In the genomic region with DNA sequence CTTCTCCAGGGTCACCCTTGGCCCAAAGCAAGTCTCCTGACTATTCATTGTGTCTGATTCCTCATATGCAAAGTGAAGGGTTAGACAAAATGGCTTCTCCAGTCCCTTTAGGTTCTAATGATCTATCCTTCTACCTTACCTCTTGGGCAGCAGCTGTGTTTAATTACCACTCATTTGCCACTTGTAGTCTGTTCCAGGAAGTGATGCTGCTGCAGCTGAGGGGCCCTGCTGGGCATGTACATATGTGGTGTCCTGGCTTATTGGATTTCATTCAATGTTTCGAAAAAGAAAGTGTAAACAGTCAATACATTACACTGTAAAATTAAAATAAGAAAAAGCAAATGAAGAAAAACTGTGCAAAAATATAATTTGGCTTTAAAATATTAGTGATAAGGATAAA, we compare ENCODE assay signal across 14 cellular contexts. TPM values are rescaled to one million over a fixed set of nuclear protein-coding genes. Genes with fewer than 3 reads are reported as not detected.
A peak's percentile ranks its signal among the peaks of the same experiment; 100 is the strongest.
DNase-seq lines count a peak whose midpoint lies in the region; ATAC-seq, FAIRE-seq and TF ChIP-seq lines count a peak whose summit lies in the region.
"Had no signal": no experiment of that assay in that cellular context is flagged by ENCODE, and none has a peak within 500 bp of the region (broad histone marks: within the 10 kb centered on the region; RNA-seq: fewer than 3 reads in every experiment).

No MANE protein-coding gene starts in this region.

- ATAC-seq in HG03520 (IDR thresholded peaks at IDR 0.05; ENCODE audit: unreplicated experiment) = peak; percentile 68
- ATAC-seq in K562 = no peak; the same call in 2 of the 3 replicates
- ATAC-seq: activated naive CD4-positive, alpha-beta T cell treated with anti-CD3 and anti-CD28 coated beads, Interleukin-2, amount 50 U/mL, for 72 hours; gastroesophageal sphincter had no signal

- BruUV-seq in K562 (replicated peaks; lab: Mats Ljungman, UMichigan) = no TSS peak

- no peak overlapping the region for H3K4me2 ChIP-seq in K562 (ENCODE audit: insufficient read depth, low read length)

- DNase-seq in EL = peak; percentile 48
- DNase-seq in NCI-H2196 (lab: John Stamatoyannopoulos, UW; ENCODE audit: unreplicated experiment) = peak; percentile 76
- no peak for DNase-seq in K562 (ENCODE audit: extremely low read depth in 1 of 4, low spot score in 3 of 4)
- no peak for DNase-seq in stomach
- DNase-seq in stimulated activated CD4-positive, alpha-beta T cell treated with anti-CD3 and anti-CD28 coated beads, Interleukin-2, amount 100 ng/mL, for 48 hours = no peak
- DNase-seq in sigmoid colon = no peak
- no peak for DNase-seq in middle frontal gyrus (ENCODE audit: extremely low spot score, low spot score)
- DNase-seq: activated CD4-positive, alpha-beta memory T cell treated with anti-CD3 and anti-CD28 coated beads, Interleukin-2, amount 10 ng/mL, durations not matched to agents 7 days and 5 days; H9; left ventricle myocardium inferior; stimulated activated CD4-positive, alpha-beta T cell treated with anti-CD3 and anti-CD28 coated beads, Interleukin-4, amount 100 ng/mL, for 1 hour had no signal

- H4K20me1 ChIP-seq in K562 (replicated peaks; ENCODE audit: control insufficient read depth, insufficient read depth, low read length) = no peaks in the 10 kb centered on the region

- CTCF ChIA-PET in K562 (lab: Yijun Ruan, JAX; ENCODE audit: low intra/inter-chr PET ratio) = no interaction called here

- H3K4me1 ChIP-seq in K562 (replicated peaks in 1 of 2; ENCODE audit: control insufficient read depth in 2 of 2, insufficient read depth in 2 of 2, low read length in 2 of 2) (no peaks in the 10 kb centered on the region), stomach (peaks cover 0 to under 1% (median 0%) of the 10 kb centered on the region in 4 donors), sigmoid colon (no peaks in the 10 kb centered on the region)
- H3K4me1 ChIP-seq: gastroesophageal sphincter, left ventricle myocardium inferior had no signal

- peak overlapping the region; percentile 57 for H2AFZ ChIP-seq in K562 (ENCODE audit: low read depth, low read length)

- H3K4me3 ChIP-seq in K562 (no peak overlapping the region), stomach (no peak overlapping the region), sigmoid colon (no peak overlapping the region)
- H3K4me3 ChIP-seq: gastroesophageal sphincter, left ventricle myocardium inferior had no signal

- no peak overlapping the region for H3K9ac ChIP-seq in K562 (ENCODE audit: insufficient read depth in 1 of 2, low read depth in 2 of 2, low read length in 2 of 2)

- H3K9me3 ChIP-seq in K562 (replicated peaks; ENCODE audit: control insufficient read depth, insufficient read depth, low read depth, low read length) (peaks cover 3% of the 10 kb centered on the region; the same call in 1 of the 2 replicates), stomach (peaks cover 3 to 13% (median 9%) of the 10 kb centered on the region in 4 donors), sigmoid colon (peaks cover 0 to 3% (median 0%) of the 10 kb centered on the region in 4 donors)

- POLR2A ChIA-PET in K562 (lab: Yijun Ruan, JAX) = no interaction called here

- TF ChIP-seq CTCF in K562 (IDR thresholded peaks at IDR 0.05 in 2 of 3, conservative IDR thresholded peaks at IDR 0.05 in 1 of 3; ENCODE audit: insufficient read depth in 2 of 3, low read depth in 1 of 3, low read length in 3 of 3) (no peak), stomach (IDR thresholded peaks at IDR 0.05) (no peak), sigmoid colon (IDR thresholded peaks at IDR 0.05) (no peak)

- 29% methylated on average over 1 of the region's 1 CpG for WGBS in K562 (ENCODE audit: insufficient coverage, low coverage, missing lambda C conversion rate)
- WGBS in stomach, 5 donors = 70 to 84% (median 76%) methylated on average over 1 of the region's 1 CpG
- WGBS in sigmoid colon, 2 donors = 63 to 67% methylated on average over 1 of the region's 1 CpG

- no peak overlapping the region for H3K27ac ChIP-seq in K562 (ENCODE audit: extremely low read depth, low read depth, low read length)
- no peak overlapping the region for H3K27ac ChIP-seq in stomach
- no peak overlapping the region for H3K27ac ChIP-seq in sigmoid colon
- H3K27ac ChIP-seq: gastroesophageal sphincter, left ventricle myocardium inferior had no signal

- no peaks in the 10 kb centered on the region for H3K27me3 ChIP-seq in K562 (ENCODE audit: control insufficient read depth in 2 of 2, insufficient read depth in 2 of 2, low read length in 2 of 2)
- H3K27me3 ChIP-seq in stomach = no peaks in the 10 kb centered on the region
- H3K27me3 ChIP-seq in sigmoid colon = no peaks in the 10 kb centered on the region
- H3K27me3 ChIP-seq: gastroesophageal sphincter had no signal

- H3K36me3 ChIP-seq in K562 (ENCODE audit: control insufficient read depth, insufficient read depth, low read length) (peaks cover 15% of the 10 kb centered on the region; the same call in 2 of the 3 replicates), stomach (no peaks in the 10 kb centered on the region), sigmoid colon (no peaks in the 10 kb centered on the region)
- H3K36me3 ChIP-seq: gastroesophageal sphincter, left ventricle myocardium inferior had no signal

- TF ChIP-seq EP300 in K562 (IDR thresholded peaks at IDR 0.05; ENCODE audit: low read length) (no peak), stomach (IDR thresholded peaks at IDR 0.05) (no peak), sigmoid colon (IDR thresholded peaks at IDR 0.05) (no peak)

- in situ Hi-C loops in K562 (cut with MboI) = loop anchor here (25.0 kb wide), 1 partner anchor 545 kb away; no protein-coding TSS in a partner anchor

- H3K9me1 ChIP-seq in K562 (ENCODE audit: control insufficient read depth, insufficient read depth, low read length) = no peaks in the 10 kb centered on the region

- TF ChIP-seq RAD21 in K562 (CRISPR knock-in tag; conservative IDR thresholded peaks at IDR 0.05 in 1 of 2, IDR thresholded peaks at IDR 0.05 in 1 of 2) = no peak

- H3K79me2 ChIP-seq in K562 (ENCODE audit: control insufficient read depth, insufficient read depth, low read length) = no peaks in the 10 kb centered on the region

- intact Hi-C loops in K562 (cut with micrococcal nuclease) (no loop called here), stomach (cut with DNase I; ENCODE audit: low total_unique reads) (no loop called here), sigmoid colon (cut with DNase I) (no loop called here)

- TF ChIP-seq POLR2A in K562 (conservative IDR thresholded peaks at IDR 0.05) (no peak), stomach (IDR thresholded peaks at IDR 0.05) (no peak), sigmoid colon (IDR thresholded peaks at IDR 0.05) (no peak)

- no peak for FAIRE-seq in K562 (lab: Jason Lieb, UNC)

TF ChIP-seq in K562, 482 proteins besides CTCF, POLR2A, EP300 and RAD21 (continues in another document):
- TF ChIP-seq, protein P1, sequence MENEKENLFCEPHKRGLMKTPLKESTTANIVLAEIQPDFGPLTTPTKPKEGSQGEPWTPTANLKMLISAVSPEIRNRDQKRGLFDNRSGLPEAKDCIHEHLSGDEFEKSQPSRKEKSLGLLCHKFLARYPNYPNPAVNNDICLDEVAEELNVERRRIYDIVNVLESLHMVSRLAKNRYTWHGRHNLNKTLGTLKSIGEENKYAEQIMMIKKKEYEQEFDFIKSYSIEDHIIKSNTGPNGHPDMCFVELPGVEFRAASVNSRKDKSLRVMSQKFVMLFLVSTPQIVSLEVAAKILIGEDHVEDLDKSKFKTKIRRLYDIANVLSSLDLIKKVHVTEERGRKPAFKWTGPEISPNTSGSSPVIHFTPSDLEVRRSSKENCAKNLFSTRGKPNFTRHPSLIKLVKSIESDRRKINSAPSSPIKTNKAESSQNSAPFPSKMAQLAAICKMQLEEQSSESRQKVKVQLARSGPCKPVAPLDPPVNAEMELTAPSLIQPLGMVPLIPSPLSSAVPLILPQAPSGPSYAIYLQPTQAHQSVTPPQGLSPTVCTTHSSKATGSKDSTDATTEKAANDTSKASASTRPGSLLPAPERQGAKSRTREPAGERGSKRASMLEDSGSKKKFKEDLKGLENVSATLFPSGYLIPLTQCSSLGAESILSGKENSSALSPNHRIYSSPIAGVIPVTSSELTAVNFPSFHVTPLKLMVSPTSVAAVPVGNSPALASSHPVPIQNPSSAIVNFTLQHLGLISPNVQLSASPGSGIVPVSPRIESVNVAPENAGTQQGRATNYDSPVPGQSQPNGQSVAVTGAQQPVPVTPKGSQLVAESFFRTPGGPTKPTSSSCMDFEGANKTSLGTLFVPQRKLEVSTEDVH (IDR thresholded peaks at IDR 0.05; ENCODE audit: low read depth, partially characterized antibody) = no peak

RNA-seq across cellular contexts. Expression of a gene that starts 36.6 kb away (rescaled TPM):
- total RNA-seq in K562 (2011; cell fraction: chromatin; rRNA removed; ENCODE audit: low replicate concordance) = 1.1 and 8.3 TPM in 2 replicates
- 0.33 and 1.4 TPM in 2 replicates for total RNA-seq in K562 (2011; cell fraction: nucleolus; rRNA removed)
- 2.2 and 3.5 TPM in 2 replicates for total RNA-seq in K562 (2011; cell fraction: nucleoplasm; rRNA removed)
- total RNA-seq in K562 (2014; rRNA removed) (9.8 and 10.9 TPM in 2 replicates), K562 (2014; rRNA removed; fragmentation: Illumina TruSeq; extraction: Trizol) (14.7 and 17.2 TPM in 2 replicates), K562 (2015; rRNA removed; fragmentation: Illumina TruSeq; extraction: Trizol) (14.4 and 18.2 TPM in 2 replicates), K562 (2021) (9.7 and 10.6 TPM in 2 replicates), stomach (10 to 100 TPM in 2 of 5 donors, 1 to 10 TPM in 3; 4.1 to 46.6 (median 8.4) TPM), sigmoid colon (1 to 10 TPM in 1 of 4 donors, under 1 TPM in 3; 0.28 to 1.8 (median 0.72) TPM)
- polyA plus RNA-seq in K562 (2011; rRNA removed) (0.67 and 1.0 TPM in 2 replicates), K562 (2014; fragmentation: Illumina TruSeq; extraction: Trizol) (11.4 and 12.6 TPM in 2 replicates), K562 (2014; fragmentation: Nextera tagmentation; extraction: Ambion mirVana) (10 to 100 TPM in 1 of 2 experiments, 1 to 10 TPM in 1; 4.5 to 10.4 TPM), K562 (2014; rRNA removed) (10.3 and 10.9 TPM in 2 replicates), stomach (10 to 100 TPM in 1 of 3 donors, 1 to 10 TPM in 2; 2.5 to 49.2 (median 5.4) TPM), sigmoid colon (10 to 100 TPM; 14.8 to 59.4 (median 54.1) TPM)
- polyA plus RNA-seq in K562 (2011; cell fraction: cytosol; rRNA removed) = 0.12 and 0.50 TPM in 2 replicates
- 0.17 and 0.32 TPM in 2 replicates for polyA plus RNA-seq in K562 (2011; cell fraction: nucleus; rRNA removed)
- polyA plus RNA-seq in K562 (2012) = 17.7 and 29.9 TPM in 2 replicates
- polyA minus RNA-seq in K562 (2011; rRNA and poly(A)+ RNA removed) = 0.63 and 1.0 TPM in 2 replicates
- polyA minus RNA-seq in K562 (2011; cell fraction: cytosol; rRNA and poly(A)+ RNA removed) = not detected in 2 replicates
- 0.54 and 1.00 TPM in 2 replicates for polyA minus RNA-seq in K562 (2011; cell fraction: nucleus; rRNA and poly(A)+ RNA removed)
- total RNA-seq: left ventricle myocardium inferior had no signal

Comparison
In these comparisons a context has a peak if more than half of its experiments do, and no peak if none do; other contexts are left out.
1. DNase-seq: peak in EL (single experiment) and NCI-H2196 (single experiment); none in K562 (0 of 4), stomach (single experiment), stimulated activated CD4-positive, alpha-beta T cell treated with anti-CD3 and anti-CD28 coated beads, Interleukin-2, amount 100 ng/mL, for 48 hours (0 of 2), sigmoid colon (single experiment) and middle frontal gyrus (single experiment).